Comparison of ENCODE assay signal across 18 cellular contexts in the genomic region with DNA sequence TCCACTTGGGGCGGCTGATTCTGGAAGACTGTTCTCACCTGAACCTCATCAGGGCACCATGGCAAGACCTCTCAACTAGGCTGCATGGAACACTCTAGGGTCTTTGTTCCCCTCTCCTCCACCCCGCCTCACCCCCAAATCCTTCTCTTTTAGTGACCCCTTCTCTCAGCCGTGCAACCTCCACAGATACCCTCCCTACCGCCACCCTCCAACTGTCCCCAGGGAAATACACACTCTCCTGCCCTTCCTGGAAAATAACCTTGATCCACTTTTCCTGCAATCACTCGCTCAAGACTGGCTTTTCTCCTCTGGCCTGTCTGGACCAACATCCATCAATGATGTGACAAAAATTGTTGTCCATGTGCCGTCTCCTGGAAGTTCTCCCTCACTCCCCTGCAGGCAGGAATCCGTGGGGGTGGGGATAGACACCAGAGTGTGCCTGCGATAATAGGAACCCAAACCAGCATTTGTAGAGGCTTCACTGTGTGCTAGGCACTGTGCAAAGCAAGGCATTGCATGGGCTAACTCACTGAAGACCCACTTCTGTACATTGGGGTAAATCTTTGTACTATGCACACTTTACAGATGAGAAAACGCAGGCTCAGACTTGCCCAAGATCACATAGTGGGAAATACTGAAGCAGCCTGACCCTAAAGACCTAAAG.
"Had no signal": no experiment of that assay in that cellular context is flagged by ENCODE, and none has a peak within 500 bp of the region (broad histone marks: within the 10 kb centered on the region; RNA-seq: fewer than 3 reads in every experiment).

No MANE protein-coding gene starts in this region.

- H3K27ac ChIP-seq: adrenal gland, breast epithelium, dorsolateral prefrontal cortex, gastrocnemius medialis, vagina had no signal

- H3K27me3 ChIP-seq: adrenal gland, breast epithelium, dorsolateral prefrontal cortex, esophagus squamous epithelium, gastrocnemius medialis, transverse colon, vagina had no signal

- H3K4me3 ChIP-seq: adrenal gland, breast epithelium, dorsolateral prefrontal cortex, esophagus squamous epithelium, gastrocnemius medialis, mucosa of descending colon, transverse colon, vagina had no signal

- H3K36me3 ChIP-seq: adrenal gland, breast epithelium, esophagus squamous epithelium, gastrocnemius medialis, transverse colon, vagina had no signal

- H3K9me3 ChIP-seq: adrenal gland, breast epithelium, esophagus squamous epithelium, gastrocnemius medialis, mucosa of descending colon, transverse colon, vagina had no signal

- ATAC-seq: activated T-helper 17 cell treated with anti-CD3 and anti-CD28 coated beads, Interleukin-2, amount 50 U/mL, for 72 hours; effector memory CD8-positive, alpha-beta T cell; gastrocnemius medialis; sciatic nerve; stimulated activated memory B cell treated with anti-CD40 and anti-IgM and Interleukin-4, amounts not matched to agents 10 μg/mL and 1 μg/mL and 100 μg/mL, for 72 hours had no signal

- DNase-seq: activated CD8-positive, alpha-beta memory T cell treated with anti-CD3 and anti-CD28 coated beads, Interleukin-2, amount 50 U/mL, for 4 hours; activated T-cell treated with anti-CD3 and anti-CD28 coated beads, Interleukin-2, amount 50 U/mL, for 24 hours; adrenal gland; dorsolateral prefrontal cortex; effector memory CD8-positive, alpha-beta T cell; esophagus squamous epithelium; gastrocnemius medialis; hypothalamus; mesenchymal stem cell; stimulated activated CD4-positive, alpha-beta T cell treated with anti-CD3 and anti-CD28 coated beads, Interleukin-15, amount 100 ng/mL, for 24 hours; T-helper 2 cell had no signal

- H3K4me1 ChIP-seq: breast epithelium had no signal
